In the genomic region with DNA sequence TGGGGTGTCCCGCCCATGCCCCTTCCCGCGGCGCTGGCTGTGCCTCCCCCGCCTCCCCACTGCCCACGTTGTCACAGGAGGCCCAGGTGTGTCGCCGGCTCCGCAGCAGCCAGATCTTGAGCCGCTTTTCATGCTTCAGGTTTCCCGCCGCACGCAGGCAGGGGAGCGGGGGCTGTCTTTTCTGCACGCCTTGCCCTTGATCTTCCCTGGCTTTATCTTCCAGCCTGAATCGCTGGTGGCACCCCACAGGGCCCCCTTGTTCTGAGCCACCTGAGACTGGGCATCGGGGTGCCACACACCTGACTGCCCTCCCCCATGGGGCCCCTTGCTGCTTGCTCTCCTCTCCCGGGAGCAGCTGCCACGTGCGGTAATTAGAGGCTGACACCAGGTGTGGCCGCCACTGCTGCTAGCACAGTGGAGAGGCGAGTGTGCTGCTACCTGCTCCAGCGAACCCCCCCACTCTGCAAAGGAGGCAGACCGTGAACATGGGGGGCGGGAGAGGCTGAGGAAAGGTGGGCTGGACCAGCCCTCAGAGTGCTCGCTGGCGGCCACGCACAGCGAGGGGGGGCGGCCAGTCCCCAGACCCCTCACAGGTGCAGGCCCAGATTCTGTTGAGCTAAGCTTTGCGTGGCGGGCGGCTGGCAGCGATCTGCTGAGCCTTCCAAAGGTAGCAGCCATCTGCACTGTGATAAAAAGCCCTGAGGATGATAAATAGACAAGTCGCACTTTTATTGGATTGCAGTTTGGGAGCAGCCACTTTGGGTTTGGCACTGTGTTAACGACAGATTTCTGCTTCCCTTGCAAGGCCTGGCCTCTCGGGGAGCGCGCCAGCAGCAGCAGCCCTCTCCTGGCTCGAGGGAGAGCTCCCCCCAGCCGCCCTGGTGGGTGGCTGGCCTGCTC, we compare ENCODE assay signal across 13 cellular contexts.
A peak's percentile ranks its signal among the peaks of the same experiment; 100 is the strongest.
DNase-seq lines count a peak whose midpoint lies in the region; ATAC-seq and TF ChIP-seq lines count a peak whose summit lies in the region.
"Had no signal": no experiment of that assay in that cellular context is flagged by ENCODE, and none has a peak within 500 bp of the region (broad histone marks: within the 10 kb centered on the region; RNA-seq: fewer than 3 reads in every experiment).

No MANE protein-coding gene starts in this region.

- TF ChIP-seq POLR2A in stomach (IDR thresholded peaks at IDR 0.05): no peak

- 39 to 69% (median 42%) methylated on average over 36 to 41 of the region's 41 CpGs for WGBS in stomach, 5 donors

- no peaks in the 10 kb centered on the region for H3K27me3 ChIP-seq in stomach

- TF ChIP-seq EP300 in stomach (IDR thresholded peaks at IDR 0.05): no peak

- H3K36me3 ChIP-seq in stomach: no peaks in the 10 kb centered on the region
- H3K36me3 ChIP-seq: heart right ventricle had no signal

- TF ChIP-seq CTCF in stomach (IDR thresholded peaks at IDR 0.05): no peak

- no peak overlapping the region for H3K4me3 ChIP-seq in stomach
- H3K4me3 ChIP-seq: GM12878, heart right ventricle had no signal

- peak overlapping the region in 4 of 5 donors; percentile 1 to 82 (median 50) for H3K27ac ChIP-seq in stomach
- H3K27ac ChIP-seq: heart right ventricle, HL-60 had no signal

- DNase-seq in NCI-H2029 (lab: John Stamatoyannopoulos, UW): peak; percentile 50
- DNase-seq in NCI-H2029 treated with DMSO at 0.1 percent for 48 hours (lab: John Stamatoyannopoulos, UW): no peak
- DNase-seq in NCI-H345 treated with DMSO at 0.1 percent for 48 hours (lab: John Stamatoyannopoulos, UW; ENCODE audit: unreplicated experiment): peak; percentile 90
- DNase-seq in cerebellar nuclear complex (lab: John Stamatoyannopoulos, UW): peak; percentile 49 to 74
- DNase-seq in stomach: peak; percentile 56
- DNase-seq in MV-4-11 (lab: John Stamatoyannopoulos, UW): no peak
- DNase-seq: activated CD8-positive, alpha-beta memory T cell treated with anti-CD3 and anti-CD28 coated beads, Interleukin-2, amount 50 U/mL, for 48 hours; heart right ventricle; Right ventricle myocardium superior had no signal

- H3K9me3 ChIP-seq in stomach: no peaks in the 10 kb centered on the region
- H3K9me3 ChIP-seq: heart right ventricle had no signal

- H3K4me1 ChIP-seq in stomach: peaks cover 54 to 60% (median 56%) of the 10 kb centered on the region in 4 donors

- intact Hi-C loops in stomach (cut with DNase I; ENCODE audit: low total_unique reads): no loop called here

- ATAC-seq in HG03108 (IDR thresholded peaks at IDR 0.05; ENCODE audit: unreplicated experiment): no peak
- ATAC-seq in HG03135 (IDR thresholded peaks at IDR 0.05; ENCODE audit: unreplicated experiment): no peak
- ATAC-seq: GM12878, heart right ventricle had no signal

Comparison
In these comparisons a context has a peak if more than half of its experiments do, and no peak if none do; other contexts are left out.
1. DNase-seq: peak in NCI-H2029 (single experiment), NCI-H345 treated with DMSO at 0.1 percent for 48 hours (single experiment), cerebellar nuclear complex (2 of 2) and stomach (single experiment); none in NCI-H2029 treated with DMSO at 0.1 percent for 48 hours (single experiment) and MV-4-11 (single experiment).